ENCODE assay signal across 22 cellular contexts in the genomic region with DNA sequence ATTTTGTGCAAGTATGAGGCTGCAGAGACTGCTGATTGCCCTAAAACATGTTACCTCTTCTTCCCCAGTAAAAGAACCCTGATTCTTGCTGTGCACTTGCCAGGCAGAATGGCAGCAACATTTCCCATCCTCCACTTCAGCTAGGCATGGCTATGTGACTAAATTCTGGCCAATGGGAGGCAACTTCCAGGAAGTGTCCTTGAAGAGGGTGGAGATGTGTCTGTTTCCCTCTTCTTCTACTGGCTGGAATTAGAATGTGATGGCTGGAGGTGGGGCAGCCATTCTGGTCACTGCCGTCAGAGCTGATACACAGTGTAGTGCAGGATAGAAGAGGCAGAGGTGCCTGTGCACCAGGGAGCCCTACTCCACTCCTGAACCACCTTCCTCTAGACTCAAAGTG.
"Had no signal": no experiment of that assay in that cellular context is flagged by ENCODE, and none has a peak within 500 bp of the region (broad histone marks: within the 10 kb centered on the region; RNA-seq: fewer than 3 reads in every experiment).

No MANE protein-coding gene starts in this region.

- H3K4me1 ChIP-seq: colonic mucosa, foreskin keratinocyte, heart left ventricle, left lung, lower lobe of right lung had no signal

- DNase-seq: cerebellar nuclear complex; colonic mucosa; cortex of kidney; effector CD8-positive, alpha-beta T cell; effector memory CD8-positive, alpha-beta T cell; endodermal cell; erythroblast; foreskin keratinocyte; heart left ventricle; hypothalamus; immature natural killer cell; left cardiac atrium; left lung; left ventricle myocardium superior; lower lobe of right lung; mesendoderm; midbrain had no signal

- H3K27me3 ChIP-seq: colonic mucosa, foreskin keratinocyte, heart left ventricle, hepatocyte, left lung had no signal

- H3K27me3 Mint-ChIP-seq: dendritic cell treated with granulocyte-macrophage colony-stimulating factor and Interleukin-4, amounts not matched to agents 40 ng/mL and 50 ng/mL, for 4 days had no signal

- H3K36me3 ChIP-seq: colonic mucosa, heart left ventricle, left lung, lower lobe of right lung had no signal

- H3K9me3 ChIP-seq: colonic mucosa, left lung, lower lobe of right lung had no signal

- H3K4me1 Mint-ChIP-seq: memory B cell had no signal

- H3K27ac Mint-ChIP-seq: dendritic cell treated with granulocyte-macrophage colony-stimulating factor and Interleukin-4, amounts not matched to agents 40 ng/mL and 50 ng/mL, for 4 days; effector memory CD8-positive, alpha-beta T cell; endodermal cell; immature natural killer cell; memory B cell had no signal

- H3K4me3 Mint-ChIP-seq: dendritic cell treated with granulocyte-macrophage colony-stimulating factor and Interleukin-4, amounts not matched to agents 40 ng/mL and 50 ng/mL, for 4 days; effector memory CD8-positive, alpha-beta T cell; endodermal cell; immature natural killer cell; memory B cell had no signal

- H3K4me3 ChIP-seq: colonic mucosa, heart left ventricle, hepatocyte, left lung, lower lobe of right lung had no signal

- H3K79me2 ChIP-seq: hepatocyte had no signal

- ATAC-seq: effector memory CD8-positive, alpha-beta T cell; esophagus mucosa; foreskin keratinocyte; heart left ventricle; left cardiac atrium; left lung; left ventricle myocardium superior; lower lobe of right lung had no signal

- H3K27ac ChIP-seq: colonic mucosa, epithelial cell of prostate, foreskin keratinocyte, heart left ventricle, left lung, lower lobe of right lung had no signal

- H2AFZ ChIP-seq: hepatocyte had no signal
